ENCODE assay signal across 8 cellular contexts in the genomic region with DNA sequence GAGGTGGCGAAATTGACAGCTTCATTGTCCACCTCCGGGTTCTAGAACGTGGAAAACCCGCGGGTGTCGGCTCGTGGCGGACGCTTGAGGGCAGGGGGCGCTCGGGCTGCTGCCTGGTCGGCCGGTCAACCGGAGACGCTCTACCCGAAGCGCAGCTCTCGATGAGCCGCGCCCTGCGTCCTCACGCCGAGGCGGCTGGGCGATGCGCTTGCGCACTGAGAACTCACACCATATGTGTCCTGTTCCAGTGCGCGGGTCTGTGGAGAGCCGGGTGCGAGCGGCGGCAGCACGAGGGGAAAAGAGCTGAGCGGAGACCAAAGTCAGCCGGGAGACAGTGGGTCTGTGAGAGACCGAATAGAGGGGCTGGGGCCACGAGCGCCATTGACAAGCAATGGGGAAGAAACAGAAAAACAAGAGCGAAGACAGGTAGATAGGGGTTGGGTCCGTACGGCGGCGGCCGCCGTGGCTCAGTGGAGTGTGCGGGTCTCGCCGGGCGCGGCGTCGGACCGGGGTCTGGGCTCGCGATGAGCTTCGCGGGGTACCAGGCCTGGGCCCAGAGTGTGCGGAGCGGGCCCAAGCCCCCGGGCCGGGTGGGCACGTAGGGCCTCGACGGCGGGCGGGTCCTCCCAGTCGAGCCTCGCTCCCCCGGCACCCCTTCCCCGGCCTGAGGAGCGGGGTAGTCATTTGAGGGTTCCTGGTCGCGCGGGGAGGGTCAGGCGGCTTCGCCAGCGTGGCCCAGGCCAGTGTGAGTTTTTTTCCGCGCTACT. TPM values are rescaled to one million over a fixed set of nuclear protein-coding genes. Genes with fewer than 3 reads are reported as not detected.
A peak's percentile ranks its signal among the peaks of the same experiment; 100 is the strongest.
DNase-seq lines count a peak whose midpoint lies in the region; TF ChIP-seq lines count a peak whose summit lies in the region.

Gene EIF5B, plus strand, starts transcription at position 226 of the 767 bp plus-strand sequence. Its CDS starts 166 bp downstream, at position 392.

- peak; percentile 97 for DNase-seq in GM03348 (ENCODE audit: low spot score)
- peak; percentile 97 for DNase-seq in HCEC 1CT
- peak; percentile 95 for DNase-seq in MG63
- peak; percentile 90 to 97 for DNase-seq in SHP77 (lab: John Stamatoyannopoulos, UW)
- DNase-seq in activated effector memory CD4-positive, alpha-beta T cell treated with anti-CD3 and anti-CD28 coated beads, Interleukin-2, amount 50 U/mL, for 16 hours = peak; percentile 97
- DNase-seq in fibroblast of villous mesenchyme (ENCODE audit: low read depth) = peak; percentile 96
- DNase-seq in stomach = peak; percentile 98

- H3K27me3 ChIP-seq in MG63 = no peaks in the 10 kb centered on the region
- H3K27me3 ChIP-seq in neural cell (ENCODE audit: insufficient read depth, low read depth, low read length) = no peaks in the 10 kb centered on the region
- H3K27me3 ChIP-seq in stomach = no peaks in the 10 kb centered on the region

- H3K27ac ChIP-seq in neural cell (ENCODE audit: low read length) = peak within 1 kb of the TSS; percentile 83
- peak within 1 kb of the TSS; percentile 89 to 95 (median 93) for H3K27ac ChIP-seq in stomach

- WGBS in stomach, 5 donors = 0 to 1% (median 0%) methylated on average over 37 to 80 of the region's 80 CpGs

- peak in 1 of 4 donors; percentile 41 for TF ChIP-seq POLR2A in stomach (IDR thresholded peaks at IDR 0.05)

- peaks cover 3% of the 10 kb centered on the region for H3F3A ChIP-seq in neural cell (ENCODE audit: insufficient read depth, low read length, poor library complexity, severe bottlenecking)

- H3K36me3 ChIP-seq in MG63 (peaks cover 19% of the 10 kb centered on the region), neural cell (ENCODE audit: insufficient read depth, low read length) (no peaks in the 10 kb centered on the region), stomach (peaks cover 0 to 10% (median 8%) of the 10 kb centered on the region in 4 donors)

- H3K9me3 ChIP-seq in MG63 = no peaks in the 10 kb centered on the region
- H3K9me3 ChIP-seq in neural cell (ENCODE audit: low read length) = no peaks in the 10 kb centered on the region
- no peaks in the 10 kb centered on the region for H3K9me3 ChIP-seq in stomach

- H3K4me3 ChIP-seq in MG63 (peak within 1 kb of the TSS; percentile 92), fibroblast of villous mesenchyme (ENCODE audit: low read depth, low read length) (peak within 1 kb of the TSS; percentile 90), neural cell (ENCODE audit: low read length) (peak within 1 kb of the TSS; percentile 96), stomach (peak within 1 kb of the TSS; percentile 72 to 95 (median 83))

- TF ChIP-seq EP300 in neural cell (conservative IDR thresholded peaks at IDR 0.05; ENCODE audit: poor library complexity, severe bottlenecking) = no peak
- no peak for TF ChIP-seq EP300 in stomach (IDR thresholded peaks at IDR 0.05)

- H3K4me2 ChIP-seq in neural cell (ENCODE audit: low read length) = peak within 1 kb of the TSS; percentile 47

- no peaks in the 10 kb centered on the region for H4K20me1 ChIP-seq in neural cell (ENCODE audit: insufficient read depth)

- no peaks in the 10 kb centered on the region for H3K9me2 ChIP-seq in neural cell (ENCODE audit: insufficient read depth, low read length)

- H3K9ac ChIP-seq in neural cell (ENCODE audit: low read length) = peak within 1 kb of the TSS; percentile 80

- peaks cover 11 to 61% (median 45%) of the 10 kb centered on the region in 4 donors for H3K4me1 ChIP-seq in stomach

- H3K79me2 ChIP-seq in neural cell (replicated peaks; ENCODE audit: insufficient read depth, low read length) = peaks cover 51% of the 10 kb centered on the region

- H2AFZ ChIP-seq in neural cell (ENCODE audit: low read depth, low read length) = peak within 1 kb of the TSS; percentile 81

- peak; percentile 45 for TF ChIP-seq RAD21 in neural cell (conservative IDR thresholded peaks at IDR 0.05)

- intact Hi-C loops in stomach (cut with DNase I; ENCODE audit: low total_unique reads) = loop anchor here (5.0 to 10.0 kb wide), 2 partner anchors 150 to 153 kb away; partner anchors contain the start of genes MITD1 and MRPL30

- TF ChIP-seq CTCF in fibroblast of villous mesenchyme (IDR thresholded peaks at IDR 0.05; ENCODE audit: insufficient read depth, low read depth, low read length) (peak; percentile 63), neural cell (IDR thresholded peaks at IDR 0.05; ENCODE audit: poor library complexity, severe bottlenecking) (peak; percentile 76), stomach (IDR thresholded peaks at IDR 0.05) (peak in 4 of 7 experiments; percentile 22 to 56 (median 48))

TF ChIP-seq in neural cell, 6 proteins besides CTCF, POLR2A, EP300 and RAD21:
- TF ChIP-seq MXI1 (conservative IDR thresholded peaks at IDR 0.05; ENCODE audit: poor library complexity, severe bottlenecking) (peak; percentile 93), SMC3 (conservative IDR thresholded peaks at IDR 0.05; ENCODE audit: poor library complexity) (no peak), TAF1 (IDR thresholded peaks at IDR 0.05; ENCODE audit: low read depth) (peak; percentile 50), POLR2AphosphoS5 (IDR thresholded peaks at IDR 0.05) (peak; percentile 63), EZH2 (IDR thresholded peaks at IDR 0.05; ENCODE audit: borderline replicate concordance, insufficient read depth, low read length, poor library complexity, severe bottlenecking) (no peak)
- TF ChIP-seq, protein P1, sequence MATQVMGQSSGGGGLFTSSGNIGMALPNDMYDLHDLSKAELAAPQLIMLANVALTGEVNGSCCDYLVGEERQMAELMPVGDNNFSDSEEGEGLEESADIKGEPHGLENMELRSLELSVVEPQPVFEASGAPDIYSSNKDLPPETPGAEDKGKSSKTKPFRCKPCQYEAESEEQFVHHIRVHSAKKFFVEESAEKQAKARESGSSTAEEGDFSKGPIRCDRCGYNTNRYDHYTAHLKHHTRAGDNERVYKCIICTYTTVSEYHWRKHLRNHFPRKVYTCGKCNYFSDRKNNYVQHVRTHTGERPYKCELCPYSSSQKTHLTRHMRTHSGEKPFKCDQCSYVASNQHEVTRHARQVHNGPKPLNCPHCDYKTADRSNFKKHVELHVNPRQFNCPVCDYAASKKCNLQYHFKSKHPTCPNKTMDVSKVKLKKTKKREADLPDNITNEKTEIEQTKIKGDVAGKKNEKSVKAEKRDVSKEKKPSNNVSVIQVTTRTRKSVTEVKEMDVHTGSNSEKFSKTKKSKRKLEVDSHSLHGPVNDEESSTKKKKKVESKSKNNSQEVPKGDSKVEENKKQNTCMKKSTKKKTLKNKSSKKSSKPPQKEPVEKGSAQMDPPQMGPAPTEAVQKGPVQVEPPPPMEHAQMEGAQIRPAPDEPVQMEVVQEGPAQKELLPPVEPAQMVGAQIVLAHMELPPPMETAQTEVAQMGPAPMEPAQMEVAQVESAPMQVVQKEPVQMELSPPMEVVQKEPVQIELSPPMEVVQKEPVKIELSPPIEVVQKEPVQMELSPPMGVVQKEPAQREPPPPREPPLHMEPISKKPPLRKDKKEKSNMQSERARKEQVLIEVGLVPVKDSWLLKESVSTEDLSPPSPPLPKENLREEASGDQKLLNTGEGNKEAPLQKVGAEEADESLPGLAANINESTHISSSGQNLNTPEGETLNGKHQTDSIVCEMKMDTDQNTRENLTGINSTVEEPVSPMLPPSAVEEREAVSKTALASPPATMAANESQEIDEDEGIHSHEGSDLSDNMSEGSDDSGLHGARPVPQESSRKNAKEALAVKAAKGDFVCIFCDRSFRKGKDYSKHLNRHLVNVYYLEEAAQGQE (IDR thresholded peaks at IDR 0.05; ENCODE audit: borderline replicate concordance) = no peak

RNA-seq across cellular contexts. Expression of gene EIF5B, which starts in this region (rescaled TPM):
- 3.6 and 4.7 TPM in 2 replicates for total RNA-seq in MG63 (2014; rRNA removed; shearing (Covaris generic); ENCODE audit: low replicate concordance)
- 15.8 and 19.0 TPM in 2 replicates for total RNA-seq in fibroblast of villous mesenchyme
- polyA plus RNA-seq in neural cell = 8.0 and 12.6 TPM in 2 replicates
- 21.4 and 24.7 TPM in 2 replicates for polyA minus RNA-seq in neural cell
- total RNA-seq in stomach = 100 to 1,000 TPM in 1 of 5 donors, 10 to 100 TPM in 4; 22.3 to 518 (median 51.2) TPM
- polyA plus RNA-seq in stomach = 100 to 1,000 TPM in 1 of 3 donors, 10 to 100 TPM in 2; 28.5 to 162 (median 39.0) TPM

Comparison
In these comparisons a context has a peak if more than half of its experiments do, and no peak if none do; other contexts are left out.
1. Peak in every context shown above with its lines: DNase-seq, H3K4me3 ChIP-seq and H3K27ac ChIP-seq.